17 cellular contexts compared by ENCODE assay signal in the genomic region with DNA sequence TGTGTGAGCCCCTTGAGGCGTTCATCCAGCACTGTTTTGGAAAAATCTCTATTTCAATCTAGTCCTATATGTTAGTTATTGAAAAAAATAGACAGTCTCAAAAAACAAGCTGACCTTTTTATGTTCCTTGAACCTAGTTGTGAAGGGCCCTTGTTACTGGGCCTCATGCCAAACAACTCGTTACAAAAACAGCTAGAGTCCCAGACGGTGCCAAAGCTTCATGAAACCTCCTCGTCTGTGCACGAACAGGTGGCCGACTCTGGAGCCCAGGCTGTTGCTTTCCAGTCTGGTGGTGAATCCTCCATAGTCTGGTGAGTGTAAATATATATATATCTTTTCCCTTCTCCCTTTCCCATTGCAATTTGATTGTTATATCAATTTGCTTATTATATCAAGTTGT. TPM values are rescaled to one million over a fixed set of nuclear protein-coding genes. Genes with fewer than 3 reads are reported as not detected.
DNase-seq lines count a peak whose midpoint lies in the region; ATAC-seq and TF ChIP-seq lines count a peak whose summit lies in the region.
"Had no signal": no experiment of that assay in that cellular context is flagged by ENCODE, and none has a peak within 500 bp of the region (broad histone marks: within the 10 kb centered on the region; RNA-seq: fewer than 3 reads in every experiment).

Gene CHIA, plus strand, starts transcription at position 212 of the 400 bp plus-strand sequence. CDS start 19,617 bp downstream, outside the sequence.

- H3K27me3 Mint-ChIP-seq in nephron progenitor cell (ENCODE audit: low read depth, poor library complexity), result peaks cover 6% of the 10 kb centered on the region
- H3K27me3 Mint-ChIP-seq: central memory CD8-positive, alpha-beta T cell; naive B cell had no signal

- TF ChIP-seq CTCF in nephron progenitor cell (IDR thresholded peaks at IDR 0.05), result no peak

- no peak for ATAC-seq in GM19455 (IDR thresholded peaks at IDR 0.05; ENCODE audit: unreplicated experiment)
- ATAC-seq: stimulated activated effector memory CD8-positive, alpha-beta T cell treated with anti-CD3 and anti-CD28 coated beads, Interleukin-12 subunit alpha, Interleukin-12 subunit beta, amount 100 ng/mL, for 72 hours had no signal

- no peaks in the 10 kb centered on the region for H3K4me1 Mint-ChIP-seq in nephron progenitor cell
- H3K4me1 Mint-ChIP-seq: activated naive CD4-positive, alpha-beta T cell treated with anti-CD3 and anti-CD28 coated beads, Interleukin-2, amount 10 ng/mL, durations not matched to agents 7 days and 5 days; naive B cell; stimulated activated effector memory CD8-positive, alpha-beta T cell treated with anti-CD3 and anti-CD28 coated beads, Interleukin-12 subunit alpha, Interleukin-12 subunit beta, amount 100 ng/mL, for 72 hours had no signal

- H3K4me3 Mint-ChIP-seq in nephron progenitor cell, result no peak within 1 kb of the TSS
- H3K4me3 Mint-ChIP-seq: activated naive CD4-positive, alpha-beta T cell treated with anti-CD3 and anti-CD28 coated beads, Interleukin-2, amount 10 ng/mL, durations not matched to agents 7 days and 5 days; central memory CD8-positive, alpha-beta T cell; naive B cell; stimulated activated effector memory CD8-positive, alpha-beta T cell treated with anti-CD3 and anti-CD28 coated beads, Interleukin-12 subunit alpha, Interleukin-12 subunit beta, amount 100 ng/mL, for 72 hours had no signal

- no peak within 1 kb of the TSS for H3K27ac Mint-ChIP-seq in nephron progenitor cell
- H3K27ac Mint-ChIP-seq: activated naive CD4-positive, alpha-beta T cell treated with anti-CD3 and anti-CD28 coated beads, Interleukin-2, amount 10 ng/mL, durations not matched to agents 7 days and 5 days; naive B cell; stimulated activated effector memory CD8-positive, alpha-beta T cell treated with anti-CD3 and anti-CD28 coated beads, Interleukin-12 subunit alpha, Interleukin-12 subunit beta, amount 100 ng/mL, for 72 hours had no signal

- peak; percentile 36 for DNase-seq in COR-L47 (lab: John Stamatoyannopoulos, UW)
- DNase-seq in LHCN-M2 (ENCODE audit: low read depth), result peak; percentile 59
- DNase-seq in NCI-H446 (lab: John Stamatoyannopoulos, UW), result peak; percentile 76 to 91
- DNase-seq in cerebellar cortex (ENCODE audit: low spot score), result peak; percentile 23
- no peak for DNase-seq in amygdala (lab: John Stamatoyannopoulos, UW)
- no peak for DNase-seq in Kasumi-1 (lab: John Stamatoyannopoulos, UW)
- DNase-seq in nephron progenitor cell, result no peak
- DNase-seq: activated naive CD4-positive, alpha-beta T cell treated with anti-CD3 and anti-CD28 coated beads, Interleukin-2, amount 10 ng/mL, durations not matched to agents 7 days and 5 days; glutamatergic neuron; KBM-7; kidney; naive B cell; SK-N-SH; stimulated activated CD4-positive, alpha-beta T cell treated with anti-CD3 and anti-CD28 coated beads, Interleukin-2, amount 100 ng/mL, for 48 hours had no signal

- H3K9me3 Mint-ChIP-seq in nephron progenitor cell, result no peaks in the 10 kb centered on the region
- H3K9me3 Mint-ChIP-seq: activated naive CD4-positive, alpha-beta T cell treated with anti-CD3 and anti-CD28 coated beads, Interleukin-2, amount 10 ng/mL, durations not matched to agents 7 days and 5 days; central memory CD8-positive, alpha-beta T cell; stimulated activated effector memory CD8-positive, alpha-beta T cell treated with anti-CD3 and anti-CD28 coated beads, Interleukin-12 subunit alpha, Interleukin-12 subunit beta, amount 100 ng/mL, for 72 hours had no signal

- H3K36me3 Mint-ChIP-seq in nephron progenitor cell (ENCODE audit: low read depth), result no peaks in the 10 kb centered on the region
- H3K36me3 Mint-ChIP-seq: activated naive CD4-positive, alpha-beta T cell treated with anti-CD3 and anti-CD28 coated beads, Interleukin-2, amount 10 ng/mL, durations not matched to agents 7 days and 5 days; naive B cell; stimulated activated effector memory CD8-positive, alpha-beta T cell treated with anti-CD3 and anti-CD28 coated beads, Interleukin-12 subunit alpha, Interleukin-12 subunit beta, amount 100 ng/mL, for 72 hours had no signal

RNA-seq across cellular contexts. Expression of gene CHIA, which starts in this region (rescaled TPM):
- total RNA-seq in LHCN-M2 (2014; rRNA removed), result not detected in 2 replicates
- not detected for polyA plus RNA-seq in LHCN-M2 (2012)
- total RNA-seq: kidney had no signal
- polyA plus RNA-seq: SK-N-SH had no signal

Comparison
In these comparisons a context has a peak if more than half of its experiments do, and no peak if none do; other contexts are left out.
1. Peak in DNase-seq in LHCN-M2; RNA of the gene not detected or under 1 TPM.
2. DNase-seq: peak in COR-L47 (single experiment), NCI-H446 (2 of 2) and cerebellar cortex (single experiment); none in amygdala (0 of 56), Kasumi-1 (0 of 2) and nephron progenitor cell (single experiment).